ENCODE assay signal across 10 cellular contexts in genomic region chr12:78088391-78088832, GRCh38.
DNase-seq lines count a peak whose midpoint lies in the region; ATAC-seq and TF ChIP-seq lines count a peak whose summit lies in the region.
"Had no signal": no experiment of that assay in that cellular context is flagged by ENCODE, and none has a peak within 500 bp of the region (broad histone marks: within the 10 kb centered on the region; RNA-seq: fewer than 3 reads in every experiment).

No MANE protein-coding gene starts in this region.

- ATAC-seq in HG03457 (IDR thresholded peaks at IDR 0.05; ENCODE audit: unreplicated experiment) (peak; percentile 73), HG03095 (IDR thresholded peaks at IDR 0.05; ENCODE audit: unreplicated experiment) (no peak)
- no peak for ATAC-seq in activated CD8-positive, alpha-beta T cell treated with anti-CD3 and anti-CD28 coated beads for 36 hours

- no peaks in the 10 kb centered on the region for H3K4me1 Mint-ChIP-seq in activated CD8-positive, alpha-beta T cell treated with anti-CD3 and anti-CD28 coated beads for 36 hours (ENCODE audit: low read depth)
- H3K4me1 Mint-ChIP-seq: activated naive CD4-positive, alpha-beta T cell treated with anti-CD3 and anti-CD28 coated beads, Interleukin-2, amount 50 U/mL, for 24 hours had no signal

- TF ChIP-seq POLR2A in prostate gland (IDR thresholded peaks at IDR 0.05), result no peak

- peak; percentile 27 for DNase-seq in EH (ENCODE audit: low read depth)
- peak; percentile 63 for DNase-seq in cerebellar cortex (ENCODE audit: low spot score)
- no peak for DNase-seq in prostate gland (ENCODE audit: low spot score)
- no peak for DNase-seq in GM03348 (ENCODE audit: low spot score)
- no peak for DNase-seq in activated CD8-positive, alpha-beta T cell treated with anti-CD3 and anti-CD28 coated beads for 36 hours

- H3K4me3 Mint-ChIP-seq in activated CD8-positive, alpha-beta T cell treated with anti-CD3 and anti-CD28 coated beads for 36 hours, result no peak overlapping the region
- H3K4me3 Mint-ChIP-seq: activated naive CD4-positive, alpha-beta T cell treated with anti-CD3 and anti-CD28 coated beads, Interleukin-2, amount 50 U/mL, for 24 hours had no signal

- H3K27me3 ChIP-seq in neutrophil (no peaks in the 10 kb centered on the region), prostate gland (replicated peaks; ENCODE audit: insufficient read depth) (no peaks in the 10 kb centered on the region)

- no peaks in the 10 kb centered on the region for H3K36me3 ChIP-seq in neutrophil
- H3K36me3 ChIP-seq in prostate gland, result no peaks in the 10 kb centered on the region

- WGBS in prostate gland, result 65% methylated on average over 3 of the region's 3 CpGs

- CTCF ChIA-PET in activated CD8-positive, alpha-beta T cell treated with anti-CD3 and anti-CD28 coated beads for 36 hours (lab: Charles Lee), result no interaction called here

- H3K4me3 ChIP-seq in neutrophil (ENCODE audit: low read depth in 1 of 2, low read length in 1 of 2) (peak overlapping the region in 1 of 2 experiments; percentile 11), prostate gland (no peak overlapping the region)

- intact Hi-C loops in prostate gland (cut with DNase I), result no loop called here
- intact Hi-C loops in activated CD8-positive, alpha-beta T cell treated with anti-CD3 and anti-CD28 coated beads for 36 hours (cut with micrococcal nuclease), result no loop called here

- no peaks in the 10 kb centered on the region for H3K4me1 ChIP-seq in neutrophil (ENCODE audit: control insufficient read depth in 1 of 2, insufficient read depth in 1 of 2, low read depth in 1 of 2, low read length in 1 of 2)
- peaks cover 3% of the 10 kb centered on the region for H3K4me1 ChIP-seq in prostate gland (replicated peaks)

- H3K27me3 Mint-ChIP-seq in activated CD8-positive, alpha-beta T cell treated with anti-CD3 and anti-CD28 coated beads for 36 hours, result no peaks in the 10 kb centered on the region
- H3K27me3 Mint-ChIP-seq: activated naive CD4-positive, alpha-beta T cell treated with anti-CD3 and anti-CD28 coated beads, Interleukin-2, amount 50 U/mL, for 24 hours had no signal

- no peaks in the 10 kb centered on the region for H3K36me3 Mint-ChIP-seq in activated CD8-positive, alpha-beta T cell treated with anti-CD3 and anti-CD28 coated beads for 36 hours (ENCODE audit: low read depth)
- H3K36me3 Mint-ChIP-seq: activated naive CD4-positive, alpha-beta T cell treated with anti-CD3 and anti-CD28 coated beads, Interleukin-2, amount 50 U/mL, for 24 hours had no signal

- no peak overlapping the region for H3K27ac Mint-ChIP-seq in activated CD8-positive, alpha-beta T cell treated with anti-CD3 and anti-CD28 coated beads for 36 hours
- H3K27ac Mint-ChIP-seq: activated naive CD4-positive, alpha-beta T cell treated with anti-CD3 and anti-CD28 coated beads, Interleukin-2, amount 50 U/mL, for 24 hours had no signal

- peaks cover 3% of the 10 kb centered on the region for H3K9me3 Mint-ChIP-seq in activated CD8-positive, alpha-beta T cell treated with anti-CD3 and anti-CD28 coated beads for 36 hours
- H3K9me3 Mint-ChIP-seq: activated naive CD4-positive, alpha-beta T cell treated with anti-CD3 and anti-CD28 coated beads, Interleukin-2, amount 50 U/mL, for 24 hours had no signal

- TF ChIP-seq CTCF in neutrophil (IDR thresholded peaks at IDR 0.05), result no peak
- no peak for TF ChIP-seq CTCF in prostate gland (IDR thresholded peaks at IDR 0.05)
- no peak for TF ChIP-seq CTCF in activated CD8-positive, alpha-beta T cell treated with anti-CD3 and anti-CD28 coated beads for 36 hours (IDR thresholded peaks at IDR 0.05)

- H3K9me3 ChIP-seq in neutrophil, result no peaks in the 10 kb centered on the region
- no peaks in the 10 kb centered on the region for H3K9me3 ChIP-seq in prostate gland

- H3K27ac ChIP-seq in neutrophil (peak overlapping the region; percentile 19), prostate gland (no peak overlapping the region)
- H3K27ac ChIP-seq: RWPE1 had no signal

- POLR2A ChIA-PET in activated CD8-positive, alpha-beta T cell treated with anti-CD3 and anti-CD28 coated beads for 36 hours (lab: Charles Lee), result no interaction called here

Comparison
In these comparisons a context has a peak if more than half of its experiments do, and no peak if none do; other contexts are left out.
1. DNase-seq: peak in EH (single experiment) and cerebellar cortex (single experiment); none in prostate gland (single experiment), GM03348 (single experiment) and activated CD8-positive, alpha-beta T cell treated with anti-CD3 and anti-CD28 coated beads for 36 hours (single experiment).